2 cellular contexts compared by ENCODE assay signal in genomic region chr1:19231736-19232525, GRCh38. TPM values are rescaled to one million over a fixed set of nuclear protein-coding genes. Genes with fewer than 3 reads are reported as not detected.
"Had no signal": no experiment of that assay in that cellular context is flagged by ENCODE, and none has a peak within 500 bp of the region (broad histone marks: within the 10 kb centered on the region; RNA-seq: fewer than 3 reads in every experiment).

No MANE protein-coding gene starts in this region.

RNA-seq across cellular contexts. Expression of gene AKR7A3, which starts 56.6 kb away (rescaled TPM):
- total RNA-seq: Right ventricle myocardium inferior had no signal
- polyA plus RNA-seq: immature natural killer cell had no signal
